In the genomic region with DNA sequence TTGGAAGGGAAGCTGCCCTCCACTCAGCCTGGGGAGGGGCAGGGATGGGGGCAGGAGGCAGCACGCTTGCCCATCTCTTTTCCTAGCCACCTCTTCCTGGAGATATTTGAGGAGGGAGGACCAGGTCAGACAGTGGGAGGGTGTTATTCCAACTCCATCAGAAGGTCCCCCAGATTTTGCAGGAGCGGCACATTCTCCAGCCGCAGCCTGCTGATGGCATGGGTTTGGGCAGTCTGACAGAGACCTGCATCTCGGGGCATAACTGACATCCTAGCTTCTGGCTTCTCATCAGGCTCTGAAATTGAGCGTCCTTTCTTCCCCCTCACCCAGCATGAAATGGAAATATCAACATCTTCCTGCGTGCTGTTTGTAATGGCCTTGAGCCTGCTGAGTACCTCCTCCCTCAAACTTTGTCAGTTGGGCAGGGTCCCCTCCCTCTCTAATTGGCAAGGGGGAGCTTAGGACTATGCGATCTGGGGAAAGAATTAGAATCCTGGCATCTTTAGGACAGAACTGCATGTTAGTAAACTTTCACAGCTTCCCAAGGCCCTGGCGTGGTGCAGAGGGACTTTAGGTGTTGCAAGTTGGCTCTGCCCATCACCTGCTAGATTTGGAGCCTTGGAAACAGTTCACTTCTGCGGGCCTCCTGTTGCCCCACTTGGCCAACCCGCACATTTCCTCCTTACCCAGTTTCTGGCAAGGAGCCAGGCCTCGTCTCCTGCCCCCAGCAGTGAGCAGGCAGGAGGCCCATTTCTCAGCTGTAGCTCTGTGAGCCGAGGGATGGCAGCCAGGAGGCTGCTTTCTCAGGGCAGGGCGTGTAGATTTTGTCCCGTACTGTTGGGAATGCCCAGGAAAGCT, we compare ENCODE assay signal across 8 cellular contexts. TPM values are rescaled to one million over a fixed set of nuclear protein-coding genes. Genes with fewer than 3 reads are reported as not detected.
DNase-seq lines count a peak whose midpoint lies in the region; ATAC-seq lines count a peak whose summit lies in the region.

No MANE protein-coding gene starts in this region.

- no peaks in the 10 kb centered on the region for H3K36me3 Mint-ChIP-seq in activated T-helper 17 cell treated with anti-CD3 and anti-CD28 coated beads, Interleukin-2, amount 50 U/mL, for 72 hours (ENCODE audit: low read depth)

- DNase-seq in NCI-H2227 (lab: John Stamatoyannopoulos, UW; ENCODE audit: unreplicated experiment) (peak; percentile 61), NCI-H2227 treated with DMSO at 0.1 percent for 48 hours (lab: John Stamatoyannopoulos, UW) (no peak), NOMO-1 (lab: John Stamatoyannopoulos, UW; ENCODE audit: unreplicated experiment in 2 of 2) (peak; percentile 61 to 64), head of caudate nucleus (peak; percentile 50 to 90 (median 76)), NCI-H1436 (lab: John Stamatoyannopoulos, UW) (no peak)
- DNase-seq in stimulated activated CD4-positive, alpha-beta T cell treated with anti-CD3 and anti-CD28 coated beads, Interleukin-1b, Interleukin-23, amount 100 ng/mL, for 4 hours (ENCODE audit: low read depth in 2 of 2) = peak; percentile 31 to 53

- H3K27ac Mint-ChIP-seq in activated T-helper 17 cell treated with anti-CD3 and anti-CD28 coated beads, Interleukin-2, amount 50 U/mL, for 72 hours = no peak overlapping the region

- H3K9me3 Mint-ChIP-seq in activated T-helper 17 cell treated with anti-CD3 and anti-CD28 coated beads, Interleukin-2, amount 50 U/mL, for 72 hours = no peaks in the 10 kb centered on the region

- intact Hi-C loops in head of caudate nucleus (cut with DNase I) = loop anchor here (10.0 kb wide), 1 partner anchor 188 kb away; a partner anchor contains a TSS

- peaks cover 13% of the 10 kb centered on the region for H3K4me1 Mint-ChIP-seq in activated T-helper 17 cell treated with anti-CD3 and anti-CD28 coated beads, Interleukin-2, amount 50 U/mL, for 72 hours

- ATAC-seq in activated T-helper 17 cell treated with anti-CD3 and anti-CD28 coated beads, Interleukin-2, amount 50 U/mL, for 72 hours (replicated peaks) = no peak
- ATAC-seq in HG03460 (IDR thresholded peaks at IDR 0.05; ENCODE audit: unreplicated experiment) = no peak

- peak overlapping the region; percentile 54 for H3K4me3 Mint-ChIP-seq in activated T-helper 17 cell treated with anti-CD3 and anti-CD28 coated beads, Interleukin-2, amount 50 U/mL, for 72 hours

- no peaks in the 10 kb centered on the region for H3K27me3 Mint-ChIP-seq in activated T-helper 17 cell treated with anti-CD3 and anti-CD28 coated beads, Interleukin-2, amount 50 U/mL, for 72 hours

RNA-seq across cellular contexts. Expression of a gene that starts 2.2 kb away (rescaled TPM):
- total RNA-seq in activated T-helper 17 cell treated with anti-CD3 and anti-CD28 coated beads, Interleukin-2, amount 50 U/mL, for 72 hours = 10 to 100 TPM; 28.7 to 45.0 TPM

RNA-seq across cellular contexts. Expression of a gene that starts 58.1 kb away (rescaled TPM):
- total RNA-seq in activated T-helper 17 cell treated with anti-CD3 and anti-CD28 coated beads, Interleukin-2, amount 50 U/mL, for 72 hours = 10 to 100 TPM; 11.1 to 19.9 TPM

Comparison
In these comparisons a context has a peak if more than half of its experiments do, and no peak if none do; other contexts are left out.
1. DNase-seq: peak in NCI-H2227 (single experiment), NOMO-1 (2 of 2), head of caudate nucleus (42 of 42) and stimulated activated CD4-positive, alpha-beta T cell treated with anti-CD3 and anti-CD28 coated beads, Interleukin-1b, Interleukin-23, amount 100 ng/mL, for 4 hours (2 of 2); none in NCI-H2227 treated with DMSO at 0.1 percent for 48 hours (single experiment) and NCI-H1436 (single experiment).